Comparison of ENCODE assay signal across 8 cellular contexts in the genomic region with DNA sequence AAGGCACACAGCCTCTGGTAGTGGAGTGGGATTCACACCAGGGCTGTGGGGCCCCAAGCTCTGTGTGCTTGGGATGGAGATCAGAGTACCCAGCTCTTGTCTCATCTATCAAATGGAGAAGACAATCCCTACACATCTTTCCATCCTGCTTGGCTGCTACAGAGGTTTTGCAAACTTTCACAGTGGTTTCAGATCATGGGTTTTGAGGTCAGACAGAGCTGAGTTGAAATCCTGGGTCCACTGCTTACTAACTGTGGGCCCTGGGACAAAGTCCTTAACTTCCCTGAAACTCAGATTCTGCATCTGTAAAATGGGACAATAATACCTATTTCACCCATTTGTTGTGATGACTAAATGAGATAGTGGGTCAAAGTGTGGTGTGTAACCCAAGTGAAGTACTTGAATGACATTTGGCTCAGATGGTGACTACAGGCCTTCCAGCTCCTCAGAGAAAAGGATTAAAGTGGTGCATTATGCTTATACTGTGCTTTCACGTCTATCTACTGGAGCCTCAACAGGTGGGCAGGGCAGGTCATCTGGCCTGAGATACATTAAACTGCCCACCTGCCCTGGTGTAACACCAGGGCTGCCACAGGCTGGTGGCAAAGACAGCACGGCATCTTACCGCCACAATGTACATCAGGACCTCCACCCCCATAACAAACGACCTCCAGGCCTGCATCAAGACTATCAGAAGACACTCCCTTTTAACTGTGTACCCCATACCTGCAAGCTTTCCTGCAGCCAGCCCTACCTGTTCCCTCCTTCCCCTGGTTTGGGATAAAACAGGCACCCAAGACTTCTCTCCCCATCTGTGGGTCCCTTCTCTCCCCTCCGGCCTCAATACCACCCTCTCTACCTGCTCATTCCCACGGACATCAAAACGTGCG. TPM values are rescaled to one million over a fixed set of nuclear protein-coding genes. Genes with fewer than 3 reads are reported as not detected.
A peak's percentile ranks its signal among the peaks of the same experiment; 100 is the strongest.
DNase-seq lines count a peak whose midpoint lies in the region; ATAC-seq and TF ChIP-seq lines count a peak whose summit lies in the region.

No MANE protein-coding gene starts in this region.

- H3K27ac ChIP-seq in left lung (peak overlapping the region; percentile 21 to 90), temporal lobe (ENCODE audit: low read depth, low read length) (peak overlapping the region; percentile 83)

- peak overlapping the region in 1 of 2 donors; percentile 67 for H3K4me3 ChIP-seq in left lung

- intact Hi-C loops in activated B cell treated with CpG ODN at 0.5 μM for 24 hours (cut with micrococcal nuclease) (loop anchor here (2.0 to 5.0 kb wide), 2 partner anchors 51 to 345 kb away; a partner anchor contains a TSS), left lung (cut with DNase I) (no loop called here)

- H3K4me1 ChIP-seq in left lung: peaks cover 16 to 91% of the 10 kb centered on the region in 2 donors

- ATAC-seq in activated B cell treated with CpG ODN at 0.5 μM for 24 hours (ENCODE audit: low read depth) (no peak), left lung (no peak), GM19463 (IDR thresholded peaks at IDR 0.05; ENCODE audit: unreplicated experiment) (no peak), HG03280 (IDR thresholded peaks at IDR 0.05; ENCODE audit: unreplicated experiment) (no peak)

- no peaks in the 10 kb centered on the region for H3K27me3 ChIP-seq in left lung

- TF ChIP-seq CTCF in activated B cell treated with CpG ODN at 0.5 μM for 24 hours (IDR thresholded peaks at IDR 0.05) (no peak), left lung (IDR thresholded peaks at IDR 0.05) (no peak)

- H3K36me3 ChIP-seq in left lung: peaks cover 0 to 13% of the 10 kb centered on the region in 2 donors

- H3K4me1 Mint-ChIP-seq in activated B cell treated with CpG ODN at 0.5 μM for 24 hours: peaks cover 89% of the 10 kb centered on the region

- CTCF ChIA-PET in activated B cell treated with CpG ODN at 0.5 μM for 24 hours (lab: Charles Lee): interaction anchor here (0.8 to 1.4 kb wide), 3 partner anchors 10 to 58 kb away, joined by 3 to 4 read pairs (median 4); no protein-coding TSS in a partner anchor

- peak overlapping the region; percentile 87 for H3K4me3 Mint-ChIP-seq in activated B cell treated with CpG ODN at 0.5 μM for 24 hours

- H3K9me3 ChIP-seq in left lung: no peaks in the 10 kb centered on the region

- H3K27me3 Mint-ChIP-seq in activated B cell treated with CpG ODN at 0.5 μM for 24 hours: no peaks in the 10 kb centered on the region

- DNase-seq in activated CD8-positive, alpha-beta memory T cell treated with anti-CD3 and anti-CD28 coated beads, Interleukin-2, amount 50 U/mL, for 48 hours: peak; percentile 55
- DNase-seq in activated CD8-positive, alpha-beta memory T cell treated with anti-CD3 and anti-CD28 coated beads, Interleukin-2, amount 50 U/mL, for 4 hours: no peak
- no peak for DNase-seq in activated B cell treated with CpG ODN at 0.5 μM for 24 hours
- no peak for DNase-seq in left lung
- no peak for DNase-seq in DMS79 (lab: John Stamatoyannopoulos, UW)

- H3K27ac Mint-ChIP-seq in activated B cell treated with CpG ODN at 0.5 μM for 24 hours: peak overlapping the region; percentile 99

- peaks cover 34% of the 10 kb centered on the region for H3K36me3 Mint-ChIP-seq in activated B cell treated with CpG ODN at 0.5 μM for 24 hours (ENCODE audit: low read depth)

- no peaks in the 10 kb centered on the region for H3K9me3 Mint-ChIP-seq in activated B cell treated with CpG ODN at 0.5 μM for 24 hours

- POLR2A ChIA-PET in activated B cell treated with CpG ODN at 0.5 μM for 24 hours (lab: Charles Lee): interaction anchor here (2.1 to 9.1 kb wide), 7 partner anchors 8 to 134 kb away, joined by 9 to 179 read pairs (median 15); a partner anchor contains a TSS

RNA-seq across cellular contexts. Expression of a gene that starts 0.8 kb away (rescaled TPM):
- 115 and 130 TPM in 2 replicates for total RNA-seq in activated B cell treated with CpG ODN at 0.5 μM for 24 hours
- 1 to 10 TPM; 4.4 to 6.8 TPM for total RNA-seq in left lung
- 2.0 TPM for total RNA-seq in temporal lobe

RNA-seq across cellular contexts. Expression of a gene that starts 50.4 kb away (rescaled TPM):
- total RNA-seq in activated B cell treated with CpG ODN at 0.5 μM for 24 hours (50.2 and 55.3 TPM in 2 replicates), left lung (10 to 100 TPM; 37.0 to 40.2 TPM), temporal lobe (3.9 TPM)

Comparison
In these comparisons a context has a peak if more than half of its experiments do, and no peak if none do; other contexts are left out.
1. RNA of a gene that starts 0.8 kb away (total RNA-seq): 115 to 130 TPM in activated B cell treated with CpG ODN at 0.5 μM for 24 hours; 4.4 to 6.8 TPM in left lung and 2.0 TPM in temporal lobe (single experiment); every median in the first group is over 10 times any median in the second.